Comparison of ENCODE assay signal across 1 cellular context in the genomic region with DNA sequence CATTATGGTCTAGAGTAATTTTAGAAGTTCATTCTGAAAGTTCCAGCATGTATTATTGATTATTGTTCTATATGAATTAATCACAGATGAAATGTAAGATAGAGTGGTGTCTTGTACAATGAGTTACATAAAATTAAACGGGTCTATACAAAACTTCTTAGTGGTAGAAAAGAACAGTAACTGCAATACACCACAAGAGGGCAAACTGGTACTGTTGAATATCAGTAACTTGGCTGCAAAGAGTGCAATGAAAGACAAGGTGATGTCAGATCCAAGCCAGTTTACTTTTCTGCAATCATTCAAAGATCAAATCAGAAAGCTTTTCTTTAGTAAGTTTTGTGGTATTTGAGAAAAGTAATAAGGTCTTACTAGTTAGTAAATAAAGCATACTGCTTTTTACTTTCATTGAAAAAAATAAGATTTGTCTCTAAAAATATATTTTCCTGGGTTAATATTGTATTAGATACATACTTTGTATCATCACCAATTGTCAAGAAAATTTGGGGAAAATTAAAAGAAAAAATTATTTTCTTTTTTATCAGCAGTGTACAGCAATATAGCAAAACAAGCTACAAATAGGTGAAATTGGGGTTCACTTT.
TF ChIP-seq lines count a peak whose summit lies in the region.

No MANE protein-coding gene starts in this region.

TF ChIP-seq in WTC11, 78 proteins besides CTCF, POLR2A, EP300 and RAD21 (continued from another document):
- TF ChIP-seq, protein P1, sequence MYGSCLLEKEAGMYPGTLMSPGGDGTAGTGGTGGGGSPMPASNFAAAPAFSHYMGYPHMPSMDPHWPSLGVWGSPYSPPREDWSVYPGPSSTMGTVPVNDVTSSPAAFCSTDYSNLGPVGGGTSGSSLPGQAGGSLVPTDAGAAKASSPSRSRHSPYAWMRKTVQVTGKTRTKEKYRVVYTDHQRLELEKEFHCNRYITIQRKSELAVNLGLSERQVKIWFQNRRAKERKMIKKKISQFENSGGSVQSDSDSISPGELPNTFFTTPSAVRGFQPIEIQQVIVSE (CRISPR knock-in tag; IDR thresholded peaks at IDR 0.05; ENCODE audit: borderline replicate concordance): no peak
- no peak for TF ChIP-seq ZNF317 (CRISPR knock-in tag; IDR thresholded peaks at IDR 0.05; ENCODE audit: borderline replicate concordance, low read depth)
- TF ChIP-seq, protein P2, sequence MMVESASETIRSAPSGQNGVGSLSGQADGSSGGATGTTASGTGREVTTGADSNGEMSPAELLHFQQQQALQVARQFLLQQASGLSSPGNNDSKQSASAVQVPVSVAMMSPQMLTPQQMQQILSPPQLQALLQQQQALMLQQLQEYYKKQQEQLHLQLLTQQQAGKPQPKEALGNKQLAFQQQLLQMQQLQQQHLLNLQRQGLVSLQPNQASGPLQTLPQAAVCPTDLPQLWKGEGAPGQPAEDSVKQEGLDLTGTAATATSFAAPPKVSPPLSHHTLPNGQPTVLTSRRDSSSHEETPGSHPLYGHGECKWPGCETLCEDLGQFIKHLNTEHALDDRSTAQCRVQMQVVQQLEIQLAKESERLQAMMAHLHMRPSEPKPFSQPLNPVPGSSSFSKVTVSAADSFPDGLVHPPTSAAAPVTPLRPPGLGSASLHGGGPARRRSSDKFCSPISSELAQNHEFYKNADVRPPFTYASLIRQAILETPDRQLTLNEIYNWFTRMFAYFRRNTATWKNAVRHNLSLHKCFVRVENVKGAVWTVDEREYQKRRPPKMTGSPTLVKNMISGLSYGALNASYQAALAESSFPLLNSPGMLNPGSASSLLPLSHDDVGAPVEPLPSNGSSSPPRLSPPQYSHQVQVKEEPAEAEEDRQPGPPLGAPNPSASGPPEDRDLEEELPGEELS (CRISPR knock-in tag; IDR thresholded peaks at IDR 0.05): no peak
- TF ChIP-seq CREB1 (CRISPR knock-in tag; IDR thresholded peaks at IDR 0.05): no peak
- TF ChIP-seq FOXP1 (CRISPR knock-in tag; IDR thresholded peaks at IDR 0.05; ENCODE audit: borderline replicate concordance): no peak
- TF ChIP-seq IRF2 (CRISPR knock-in tag; IDR thresholded peaks at IDR 0.05; ENCODE audit: borderline replicate concordance, low read depth): no peak
- TF ChIP-seq, protein P3, sequence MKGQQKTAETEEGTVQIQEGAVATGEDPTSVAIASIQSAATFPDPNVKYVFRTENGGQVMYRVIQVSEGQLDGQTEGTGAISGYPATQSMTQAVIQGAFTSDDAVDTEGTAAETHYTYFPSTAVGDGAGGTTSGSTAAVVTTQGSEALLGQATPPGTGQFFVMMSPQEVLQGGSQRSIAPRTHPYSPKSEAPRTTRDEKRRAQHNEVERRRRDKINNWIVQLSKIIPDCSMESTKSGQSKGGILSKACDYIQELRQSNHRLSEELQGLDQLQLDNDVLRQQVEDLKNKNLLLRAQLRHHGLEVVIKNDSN (CRISPR knock-in tag; IDR thresholded peaks at IDR 0.05): no peak
- TF ChIP-seq, protein P4, sequence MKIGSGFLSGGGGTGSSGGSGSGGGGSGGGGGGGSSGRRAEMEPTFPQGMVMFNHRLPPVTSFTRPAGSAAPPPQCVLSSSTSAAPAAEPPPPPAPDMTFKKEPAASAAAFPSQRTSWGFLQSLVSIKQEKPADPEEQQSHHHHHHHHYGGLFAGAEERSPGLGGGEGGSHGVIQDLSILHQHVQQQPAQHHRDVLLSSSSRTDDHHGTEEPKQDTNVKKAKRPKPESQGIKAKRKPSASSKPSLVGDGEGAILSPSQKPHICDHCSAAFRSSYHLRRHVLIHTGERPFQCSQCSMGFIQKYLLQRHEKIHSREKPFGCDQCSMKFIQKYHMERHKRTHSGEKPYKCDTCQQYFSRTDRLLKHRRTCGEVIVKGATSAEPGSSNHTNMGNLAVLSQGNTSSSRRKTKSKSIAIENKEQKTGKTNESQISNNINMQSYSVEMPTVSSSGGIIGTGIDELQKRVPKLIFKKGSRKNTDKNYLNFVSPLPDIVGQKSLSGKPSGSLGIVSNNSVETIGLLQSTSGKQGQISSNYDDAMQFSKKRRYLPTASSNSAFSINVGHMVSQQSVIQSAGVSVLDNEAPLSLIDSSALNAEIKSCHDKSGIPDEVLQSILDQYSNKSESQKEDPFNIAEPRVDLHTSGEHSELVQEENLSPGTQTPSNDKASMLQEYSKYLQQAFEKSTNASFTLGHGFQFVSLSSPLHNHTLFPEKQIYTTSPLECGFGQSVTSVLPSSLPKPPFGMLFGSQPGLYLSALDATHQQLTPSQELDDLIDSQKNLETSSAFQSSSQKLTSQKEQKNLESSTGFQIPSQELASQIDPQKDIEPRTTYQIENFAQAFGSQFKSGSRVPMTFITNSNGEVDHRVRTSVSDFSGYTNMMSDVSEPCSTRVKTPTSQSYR (CRISPR knock-in tag; IDR thresholded peaks at IDR 0.05): no peak
- TF ChIP-seq, protein P5, sequence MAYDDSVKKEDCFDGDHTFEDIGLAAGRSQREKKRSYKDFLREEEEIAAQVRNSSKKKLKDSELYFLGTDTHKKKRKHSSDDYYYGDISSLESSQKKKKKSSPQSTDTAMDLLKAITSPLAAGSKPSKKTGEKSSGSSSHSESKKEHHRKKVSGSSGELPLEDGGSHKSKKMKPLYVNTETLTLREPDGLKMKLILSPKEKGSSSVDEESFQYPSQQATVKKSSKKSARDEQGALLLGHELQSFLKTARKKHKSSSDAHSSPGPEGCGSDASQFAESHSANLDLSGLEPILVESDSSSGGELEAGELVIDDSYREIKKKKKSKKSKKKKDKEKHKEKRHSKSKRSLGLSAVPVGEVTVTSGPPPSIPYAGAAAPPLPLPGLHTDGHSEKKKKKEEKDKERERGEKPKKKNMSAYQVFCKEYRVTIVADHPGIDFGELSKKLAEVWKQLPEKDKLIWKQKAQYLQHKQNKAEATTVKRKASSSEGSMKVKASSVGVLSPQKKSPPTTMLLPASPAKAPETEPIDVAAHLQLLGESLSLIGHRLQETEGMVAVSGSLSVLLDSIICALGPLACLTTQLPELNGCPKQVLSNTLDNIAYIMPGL (CRISPR knock-in tag; IDR thresholded peaks at IDR 0.05): no peak
- TF ChIP-seq ETV6 (CRISPR knock-in tag; IDR thresholded peaks at IDR 0.05): no peak
- TF ChIP-seq, protein P6, sequence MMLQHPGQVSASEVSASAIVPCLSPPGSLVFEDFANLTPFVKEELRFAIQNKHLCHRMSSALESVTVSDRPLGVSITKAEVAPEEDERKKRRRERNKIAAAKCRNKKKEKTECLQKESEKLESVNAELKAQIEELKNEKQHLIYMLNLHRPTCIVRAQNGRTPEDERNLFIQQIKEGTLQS (CRISPR knock-in tag; conservative IDR thresholded peaks at IDR 0.05): no peak
